Comparison of ENCODE assay signal across 10 cellular contexts in the genomic region with DNA sequence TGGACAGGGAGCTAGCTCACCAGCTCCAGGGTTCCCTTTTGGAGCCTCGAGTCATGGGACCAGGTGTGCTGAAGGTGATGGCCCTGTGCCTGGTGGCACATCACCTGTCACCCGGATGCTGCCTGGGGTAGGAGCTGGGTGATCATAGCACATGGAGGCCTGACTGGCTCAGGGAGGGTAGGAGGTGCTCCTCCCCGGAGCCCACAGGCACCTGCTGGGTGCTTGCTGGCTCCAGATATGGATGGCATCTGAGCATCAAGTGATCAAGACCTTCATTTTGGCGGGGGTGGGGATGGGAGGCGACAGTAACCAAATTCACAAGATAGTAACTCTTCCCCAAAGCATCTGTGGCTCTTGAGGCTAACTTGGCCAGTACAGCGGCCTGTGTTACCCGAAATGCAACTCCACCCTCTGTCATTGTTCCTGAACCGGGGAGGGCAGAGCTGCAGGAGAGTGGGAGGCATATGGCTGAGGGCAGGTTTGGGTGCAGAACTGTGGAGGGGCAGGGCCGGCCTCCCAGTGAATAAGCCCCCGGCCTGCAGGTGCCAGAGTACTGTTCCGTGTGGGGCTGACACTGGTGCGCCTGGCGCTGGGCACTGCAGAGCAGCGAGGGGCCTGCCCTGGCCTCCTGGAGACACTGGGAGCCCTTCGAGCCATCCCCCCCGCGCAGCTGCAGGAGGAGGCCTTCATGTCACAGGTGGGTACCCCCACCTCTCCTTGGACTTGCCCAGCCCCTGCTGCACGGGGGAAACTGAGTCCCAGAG. TPM values are rescaled to one million over a fixed set of nuclear protein-coding genes. Genes with fewer than 3 reads are reported as not detected.
DNase-seq lines count a peak whose midpoint lies in the region; ATAC-seq and TF ChIP-seq lines count a peak whose summit lies in the region.
"Had no signal": no experiment of that assay in that cellular context is flagged by ENCODE, and none has a peak within 500 bp of the region (broad histone marks: within the 10 kb centered on the region; RNA-seq: fewer than 3 reads in every experiment).

No MANE protein-coding gene starts in this region.

- TF ChIP-seq CTCF in GM12875 (IDR thresholded peaks at IDR 0.05; ENCODE audit: borderline replicate concordance, insufficient read depth, low read depth, low read length) = no peak

- H3K9me3 Mint-ChIP-seq in IgD-negative memory B cell = no peaks in the 10 kb centered on the region
- H3K9me3 Mint-ChIP-seq in activated naive CD8-positive, alpha-beta T cell treated with anti-CD3 and anti-CD28 coated beads for 36 hours = no peaks in the 10 kb centered on the region
- H3K9me3 Mint-ChIP-seq in stimulated activated effector memory CD8-positive, alpha-beta T cell treated with anti-CD3 and anti-CD28 coated beads, Interleukin-12 subunit alpha, Interleukin-12 subunit beta, amount 100 ng/mL, for 72 hours = no peaks in the 10 kb centered on the region
- H3K9me3 Mint-ChIP-seq: nephron had no signal

- peak; percentile 11 for ATAC-seq in stimulated activated effector memory CD8-positive, alpha-beta T cell treated with anti-CD3 and anti-CD28 coated beads, Interleukin-12 subunit alpha, Interleukin-12 subunit beta, amount 100 ng/mL, for 72 hours
- no peak for ATAC-seq in GM19351 (IDR thresholded peaks at IDR 0.05; ENCODE audit: unreplicated experiment)

- peak overlapping the region; percentile 92 to 100 (median 95) for H3K27ac Mint-ChIP-seq in IgD-negative memory B cell
- peak overlapping the region; percentile 96 for H3K27ac Mint-ChIP-seq in activated naive CD8-positive, alpha-beta T cell treated with anti-CD3 and anti-CD28 coated beads for 36 hours
- H3K27ac Mint-ChIP-seq in stimulated activated effector memory CD8-positive, alpha-beta T cell treated with anti-CD3 and anti-CD28 coated beads, Interleukin-12 subunit alpha, Interleukin-12 subunit beta, amount 100 ng/mL, for 72 hours = peak overlapping the region; percentile 85
- H3K27ac Mint-ChIP-seq: nephron had no signal

- peaks cover 3% of the 10 kb centered on the region for H3K27me3 Mint-ChIP-seq in IgD-negative memory B cell
- no peaks in the 10 kb centered on the region for H3K27me3 Mint-ChIP-seq in activated naive CD8-positive, alpha-beta T cell treated with anti-CD3 and anti-CD28 coated beads for 36 hours

- peaks cover 56 to 63% (median 63%) of the 10 kb centered on the region in 3 donors for H3K4me1 Mint-ChIP-seq in IgD-negative memory B cell
- peaks cover 66% of the 10 kb centered on the region for H3K4me1 Mint-ChIP-seq in activated naive CD8-positive, alpha-beta T cell treated with anti-CD3 and anti-CD28 coated beads for 36 hours
- H3K4me1 Mint-ChIP-seq in stimulated activated effector memory CD8-positive, alpha-beta T cell treated with anti-CD3 and anti-CD28 coated beads, Interleukin-12 subunit alpha, Interleukin-12 subunit beta, amount 100 ng/mL, for 72 hours = peaks cover 92% of the 10 kb centered on the region

- DNase-seq in activated naive CD8-positive, alpha-beta T cell treated with anti-CD3 and anti-CD28 coated beads for 36 hours = no peak
- no peak for DNase-seq in stimulated activated effector memory CD8-positive, alpha-beta T cell treated with anti-CD3 and anti-CD28 coated beads, Interleukin-12 subunit alpha, Interleukin-12 subunit beta, amount 100 ng/mL, for 72 hours (ENCODE audit: low spot score in 2 of 2)
- DNase-seq in NCI-H187 (lab: John Stamatoyannopoulos, UW) (no peak), SKM-1 treated with dmso at 0.1 percent for 144 hours (lab: John Stamatoyannopoulos, UW; ENCODE audit: unreplicated experiment) (no peak)
- DNase-seq: NCI-H446, SIG-M5 had no signal

- peak overlapping the region; percentile 34 for H3K4me3 ChIP-seq in GM12875 (ENCODE audit: low read depth, low read length)

- H3K4me3 Mint-ChIP-seq in IgD-negative memory B cell = peak overlapping the region; percentile 90 to 100 (median 96)
- peak overlapping the region; percentile 90 for H3K4me3 Mint-ChIP-seq in activated naive CD8-positive, alpha-beta T cell treated with anti-CD3 and anti-CD28 coated beads for 36 hours
- H3K4me3 Mint-ChIP-seq in stimulated activated effector memory CD8-positive, alpha-beta T cell treated with anti-CD3 and anti-CD28 coated beads, Interleukin-12 subunit alpha, Interleukin-12 subunit beta, amount 100 ng/mL, for 72 hours = peak overlapping the region; percentile 86
- H3K4me3 Mint-ChIP-seq: nephron had no signal

- H3K36me3 Mint-ChIP-seq in IgD-negative memory B cell = peaks cover 9% of the 10 kb centered on the region
- H3K36me3 Mint-ChIP-seq in activated naive CD8-positive, alpha-beta T cell treated with anti-CD3 and anti-CD28 coated beads for 36 hours = peaks cover 41% of the 10 kb centered on the region
- peaks cover 93% of the 10 kb centered on the region for H3K36me3 Mint-ChIP-seq in stimulated activated effector memory CD8-positive, alpha-beta T cell treated with anti-CD3 and anti-CD28 coated beads, Interleukin-12 subunit alpha, Interleukin-12 subunit beta, amount 100 ng/mL, for 72 hours

RNA-seq across cellular contexts. Expression of a gene that starts 4.7 kb away (rescaled TPM):
- 341 TPM for polyA plus RNA-seq in IgD-negative memory B cell
- 100 to 1,000 TPM; 117 to 121 TPM for total RNA-seq in activated naive CD8-positive, alpha-beta T cell treated with anti-CD3 and anti-CD28 coated beads for 36 hours

RNA-seq across cellular contexts. Expression of a gene that starts 6.9 kb away (rescaled TPM):
- polyA plus RNA-seq in IgD-negative memory B cell = 2.4 TPM
- 1 to 10 TPM; 3.1 to 3.7 TPM for total RNA-seq in activated naive CD8-positive, alpha-beta T cell treated with anti-CD3 and anti-CD28 coated beads for 36 hours

RNA-seq across cellular contexts. Expression of a gene that starts 7.0 kb away (rescaled TPM):
- polyA plus RNA-seq in IgD-negative memory B cell = 546 TPM
- total RNA-seq in activated naive CD8-positive, alpha-beta T cell treated with anti-CD3 and anti-CD28 coated beads for 36 hours = 100 to 1,000 TPM; 262 to 269 TPM

RNA-seq across cellular contexts. Expression of a gene that starts 16.8 kb away (rescaled TPM):
- polyA plus RNA-seq in IgD-negative memory B cell = 12.0 TPM
- 10 to 100 TPM; 31.2 to 33.7 TPM for total RNA-seq in activated naive CD8-positive, alpha-beta T cell treated with anti-CD3 and anti-CD28 coated beads for 36 hours

RNA-seq across cellular contexts. Expression of a gene that starts 19.7 kb away (rescaled TPM):
- polyA plus RNA-seq in IgD-negative memory B cell = 65.1 TPM
- 10 to 100 TPM; 64.9 to 67.7 TPM for total RNA-seq in activated naive CD8-positive, alpha-beta T cell treated with anti-CD3 and anti-CD28 coated beads for 36 hours
